Comparison of ENCODE assay signal across 8 cellular contexts in genomic region chr10:52883996-52884871, GRCh38.
DNase-seq lines count a peak whose midpoint lies in the region; ATAC-seq, FAIRE-seq and TF ChIP-seq lines count a peak whose summit lies in the region.

No MANE protein-coding gene starts in this region.

- DNase-seq in NCI-H446 (lab: John Stamatoyannopoulos, UW): peak; percentile 10 to 21
- DNase-seq in NCI-H446 treated with DMSO at 0.1 percent for 48 hours (lab: John Stamatoyannopoulos, UW): no peak
- peak; percentile 67 for DNase-seq in RKO (ENCODE audit: low spot score)
- peak; percentile 67 for DNase-seq in endothelial cell of umbilical vein (ENCODE audit: low read depth, low spot score)
- DNase-seq in mesothelial cell of epicardium (ENCODE audit: low spot score in 2 of 2, unreplicated experiment in 2 of 2): peak in 1 of 2 experiments; percentile 72
- DNase-seq in activated CD4-positive, CD25-positive, alpha-beta regulatory T cell (lab: John Stamatoyannopoulos, UW): no peak

- H3K4me3 ChIP-seq in endothelial cell of umbilical vein (replicated peaks in 1 of 3; ENCODE audit: insufficient read depth in 1 of 3, low read depth in 1 of 3, low read length in 3 of 3): no peak overlapping the region

- no peak for TF ChIP-seq POLR2A in endothelial cell of umbilical vein (IDR thresholded peaks at IDR 0.05; ENCODE audit: low read depth, low read length)

- intact Hi-C loops in endothelial cell of umbilical vein (cut with micrococcal nuclease): loop anchor here (1.0 to 10.0 kb wide), 5 partner anchors 431 to 1518 kb away; no protein-coding TSS in a partner anchor

- CTCF ChIA-PET in endothelial cell of umbilical vein (lab: Charles Lee): interaction anchor here (1.2 to 1.3 kb wide), 2 partner anchors 11 to 962 kb away, joined by 3 read pairs; no protein-coding TSS in a partner anchor

- H3K27ac Mint-ChIP-seq in mesothelial cell of epicardium: peak overlapping the region; percentile 89

- POLR2A ChIA-PET in endothelial cell of umbilical vein (lab: Charles Lee): no interaction called here

- H3K9me3 Mint-ChIP-seq in mesothelial cell of epicardium: no peaks in the 10 kb centered on the region

- H3K36me3 Mint-ChIP-seq in mesothelial cell of epicardium: peaks cover 3% of the 10 kb centered on the region

- ATAC-seq in GM21447 (IDR thresholded peaks at IDR 0.05; ENCODE audit: unreplicated experiment) (peak; percentile 88), HG03571 (IDR thresholded peaks at IDR 0.05; ENCODE audit: unreplicated experiment) (peak; percentile 97)

- H3K4me2 ChIP-seq in endothelial cell of umbilical vein (ENCODE audit: insufficient read depth, low read length): peak overlapping the region; percentile 8

- peak overlapping the region; percentile 62 for H3K4me3 Mint-ChIP-seq in mesothelial cell of epicardium

- H3K36me3 ChIP-seq in endothelial cell of umbilical vein (ENCODE audit: control insufficient read depth in 2 of 2, extremely low read depth in 1 of 2, insufficient read depth in 2 of 2, low read length in 2 of 2): no peaks in the 10 kb centered on the region

- no peaks in the 10 kb centered on the region for H3K9me1 ChIP-seq in endothelial cell of umbilical vein (replicated peaks; ENCODE audit: control insufficient read depth, extremely low read depth, insufficient read depth, low read length)

- no peak overlapping the region for H3K9ac ChIP-seq in endothelial cell of umbilical vein (replicated peaks; ENCODE audit: extremely low read depth, insufficient read depth, low read length)

- no peak overlapping the region for H2AFZ ChIP-seq in endothelial cell of umbilical vein (ENCODE audit: low read depth, low read length)

- peaks cover 0 to 6% of the 10 kb centered on the region in 2 experiments for H3K27me3 ChIP-seq in endothelial cell of umbilical vein (ENCODE audit: control insufficient read depth in 2 of 2, insufficient read depth in 2 of 2, low read length in 2 of 2)

- peak; percentile 92 for FAIRE-seq in endothelial cell of umbilical vein (lab: Jason Lieb, UNC)

- no peaks in the 10 kb centered on the region for H4K20me1 ChIP-seq in endothelial cell of umbilical vein (replicated peaks; ENCODE audit: control insufficient read depth, extremely low read depth, insufficient read depth, low read length)

- no peak overlapping the region for H3K27ac ChIP-seq in endothelial cell of umbilical vein (ENCODE audit: insufficient read depth, low read depth, low read length)

- no TSS peak for BruUV-seq in endothelial cell of umbilical vein (replicated peaks; lab: Mats Ljungman, UMichigan)

- H3K9me3 ChIP-seq in endothelial cell of umbilical vein (replicated peaks; ENCODE audit: control insufficient read depth, insufficient read depth, low read length): no peaks in the 10 kb centered on the region

- dilution Hi-C loops in endothelial cell of umbilical vein (cut with MboI; ENCODE audit: extremely low pct_ligation_motif_present, low sequenced_read_pairs): no loop called here

- TF ChIP-seq CTCF in endothelial cell of umbilical vein (IDR thresholded peaks at IDR 0.05; ENCODE audit: extremely low read depth in 1 of 2, insufficient read depth in 1 of 2, low read depth in 1 of 2, low read length in 2 of 2): peak; percentile 70 to 72
- TF ChIP-seq CTCF in mesothelial cell of epicardium (IDR thresholded peaks at IDR 0.05; ENCODE audit: unreplicated experiment): peak; percentile 74

- peaks cover 47% of the 10 kb centered on the region for H3K4me1 Mint-ChIP-seq in mesothelial cell of epicardium

- H3K27me3 Mint-ChIP-seq in mesothelial cell of epicardium (ENCODE audit: low read depth): no peaks in the 10 kb centered on the region

- peaks cover 17% of the 10 kb centered on the region for H3K4me1 ChIP-seq in endothelial cell of umbilical vein (ENCODE audit: control insufficient read depth, extremely low read depth, insufficient read depth, low read length)

- no peaks in the 10 kb centered on the region for H3K79me2 ChIP-seq in endothelial cell of umbilical vein (ENCODE audit: control insufficient read depth, insufficient read depth, low read length)

TF ChIP-seq in endothelial cell of umbilical vein, 7 proteins besides CTCF, POLR2A, EP300 and RAD21:
- TF ChIP-seq MYC (IDR thresholded peaks at IDR 0.05; ENCODE audit: low read depth, low read length) (no peak), MAX (IDR thresholded peaks at IDR 0.05; ENCODE audit: insufficient read depth, insufficient read length) (no peak), POLR2AphosphoS5 (IDR thresholded peaks at IDR 0.05; ENCODE audit: insufficient read depth, low read depth, low read length) (no peak), JUN (IDR thresholded peaks at IDR 0.05; ENCODE audit: borderline replicate concordance, insufficient read depth, insufficient read length, low read depth) (no peak), EZH2 (IDR thresholded peaks at IDR 0.05; ENCODE audit: borderline replicate concordance, low read depth, low read length, severe bottlenecking) (no peak), GATA2 (IDR thresholded peaks at IDR 0.05; ENCODE audit: insufficient read depth, insufficient read length, low read depth, low read length) (no peak), FOS (IDR thresholded peaks at IDR 0.05; ENCODE audit: borderline replicate concordance, insufficient read depth, low read length) (no peak)

Comparison
In these comparisons a context has a peak if more than half of its experiments do, and no peak if none do; other contexts are left out.
1. DNase-seq: peak in NCI-H446 (2 of 2), RKO (single experiment) and endothelial cell of umbilical vein (single experiment); none in NCI-H446 treated with DMSO at 0.1 percent for 48 hours (single experiment) and activated CD4-positive, CD25-positive, alpha-beta regulatory T cell (0 of 4).